ENCODE assay signal across 8 cellular contexts in genomic region chr4:88284378-88285234, GRCh38. TPM values are rescaled to one million over a fixed set of nuclear protein-coding genes. Genes with fewer than 3 reads are reported as not detected.
DNase-seq lines count a peak whose midpoint lies in the region; ATAC-seq and TF ChIP-seq lines count a peak whose summit lies in the region.

TSS of gene PPM1K (minus strand) at chr4:88284561. CDS start at chr4:88278583, 5,978 bp downstream.

- DNase-seq in EH (ENCODE audit: low read depth) (peak; percentile 99), GOT3 (lab: John Stamatoyannopoulos, UW) (peak; percentile 95), LNCaP clone FGC (ENCODE audit: low read depth) (peak; percentile 96), RWPE1 (ENCODE audit: low spot score) (peak; percentile 96), fibroblast of lung (ENCODE audit: low read depth in 2 of 2) (peak; percentile 99)
- peak; percentile 98 to 100 (median 99) for DNase-seq in naive thymus-derived CD4-positive, alpha-beta T cell
- DNase-seq in stimulated activated naive B cell treated with anti-CD40 and anti-IgM and Interleukin-4, amounts not matched to agents 10 μg/mL and 1 μg/mL and 100 μg/mL, for 72 hours, result peak; percentile 99

- H4K20me1 ChIP-seq in fibroblast of lung (ENCODE audit: control insufficient read depth, extremely low read depth, insufficient read depth, low read length), result no peaks in the 10 kb centered on the region

- peak within 1 kb of the TSS; percentile 100 for H3K4me3 Mint-ChIP-seq in activated T-helper 17 cell treated with anti-CD3 and anti-CD28 coated beads, Interleukin-2, amount 50 U/mL, for 72 hours
- H3K4me3 Mint-ChIP-seq in naive thymus-derived CD4-positive, alpha-beta T cell, result peak within 1 kb of the TSS; percentile 90 to 99 (median 97)
- H3K4me3 Mint-ChIP-seq in stimulated activated naive B cell treated with anti-CD40 and anti-IgM and Interleukin-4, amounts not matched to agents 10 μg/mL and 1 μg/mL and 100 μg/mL, for 72 hours, result peak within 1 kb of the TSS; percentile 92

- no peaks in the 10 kb centered on the region for H3K27me3 ChIP-seq in fibroblast of lung (ENCODE audit: control insufficient read depth, insufficient read depth, low read length)
- H3K27me3 ChIP-seq in naive thymus-derived CD4-positive, alpha-beta T cell (ENCODE audit: control insufficient read depth in 2 of 2, insufficient read depth in 2 of 2, low read length in 2 of 2), result no peaks in the 10 kb centered on the region

- H3K9me3 ChIP-seq in fibroblast of lung (ENCODE audit: control insufficient read depth, insufficient read depth, low read depth, low read length), result no peaks in the 10 kb centered on the region
- no peaks in the 10 kb centered on the region for H3K9me3 ChIP-seq in naive thymus-derived CD4-positive, alpha-beta T cell (ENCODE audit: control insufficient read depth in 2 of 3, low read length in 3 of 3)

- H3K4me3 ChIP-seq in LNCaP clone FGC (ENCODE audit: low read depth, low read length) (peak within 1 kb of the TSS; percentile 76), fibroblast of lung (replicated peaks in 1 of 4; ENCODE audit: control extremely low read depth in 1 of 4, insufficient read depth in 1 of 4, low read depth in 3 of 4, low read length in 4 of 4) (peak within 1 kb of the TSS; percentile 68 to 95 (median 78))
- H3K4me3 ChIP-seq in naive thymus-derived CD4-positive, alpha-beta T cell (ENCODE audit: low read length), result peak within 1 kb of the TSS; percentile 87

- peaks cover 2% of the 10 kb centered on the region for H3K4me1 ChIP-seq in fibroblast of lung (ENCODE audit: control insufficient read depth, extremely low read depth, insufficient read depth, low read length)
- H3K4me1 ChIP-seq in naive thymus-derived CD4-positive, alpha-beta T cell (ENCODE audit: control insufficient read depth in 2 of 2, insufficient read depth in 2 of 2, low read length in 2 of 2), result peaks cover 21 to 31% of the 10 kb centered on the region in 2 donors

- peak within 1 kb of the TSS; percentile 100 for H3K27ac Mint-ChIP-seq in activated T-helper 17 cell treated with anti-CD3 and anti-CD28 coated beads, Interleukin-2, amount 50 U/mL, for 72 hours
- peak within 1 kb of the TSS; percentile 92 to 100 (median 99) for H3K27ac Mint-ChIP-seq in naive thymus-derived CD4-positive, alpha-beta T cell
- peak within 1 kb of the TSS; percentile 99 for H3K27ac Mint-ChIP-seq in stimulated activated naive B cell treated with anti-CD40 and anti-IgM and Interleukin-4, amounts not matched to agents 10 μg/mL and 1 μg/mL and 100 μg/mL, for 72 hours

- no peaks in the 10 kb centered on the region for H3K9me3 Mint-ChIP-seq in activated T-helper 17 cell treated with anti-CD3 and anti-CD28 coated beads, Interleukin-2, amount 50 U/mL, for 72 hours
- H3K9me3 Mint-ChIP-seq in naive thymus-derived CD4-positive, alpha-beta T cell, result no peaks in the 10 kb centered on the region
- peaks cover 0 to 1% of the 10 kb centered on the region in 2 donors for H3K9me3 Mint-ChIP-seq in stimulated activated naive B cell treated with anti-CD40 and anti-IgM and Interleukin-4, amounts not matched to agents 10 μg/mL and 1 μg/mL and 100 μg/mL, for 72 hours

- H3K9ac ChIP-seq in fibroblast of lung (ENCODE audit: insufficient read depth, low read length), result peak within 1 kb of the TSS; percentile 82

- H3K4me2 ChIP-seq in fibroblast of lung (ENCODE audit: extremely low read depth, insufficient read depth, low read length), result peak within 1 kb of the TSS; percentile 95

- peak within 1 kb of the TSS; percentile 99 for H3K27ac ChIP-seq in RWPE1
- peak within 1 kb of the TSS; percentile 90 for H3K27ac ChIP-seq in fibroblast of lung (ENCODE audit: insufficient read depth, low read length)
- H3K27ac ChIP-seq in naive thymus-derived CD4-positive, alpha-beta T cell (ENCODE audit: low read depth, low read length), result peak within 1 kb of the TSS; percentile 96

- CTCF ChIA-PET in RWPE1 (lab: Yijun Ruan, JAX), result interaction anchor here (0.7 to 1.0 kb wide), 4 partner anchors 65 to 172 kb away, joined by 3 to 4 read pairs (median 4); no protein-coding TSS in a partner anchor
- CTCF ChIA-PET in naive thymus-derived CD4-positive, alpha-beta T cell (lab: Charles Lee), result interaction anchor here (0.9 to 2.4 kb wide), 6 partner anchors 12 to 171 kb away, joined by 3 to 9 read pairs (median 4); partner anchors contain the start of gene HERC6

- H3K4me1 Mint-ChIP-seq in activated T-helper 17 cell treated with anti-CD3 and anti-CD28 coated beads, Interleukin-2, amount 50 U/mL, for 72 hours, result peaks cover 33% of the 10 kb centered on the region
- peaks cover 32 to 52% (median 47%) of the 10 kb centered on the region in 7 donors for H3K4me1 Mint-ChIP-seq in naive thymus-derived CD4-positive, alpha-beta T cell
- H3K4me1 Mint-ChIP-seq in stimulated activated naive B cell treated with anti-CD40 and anti-IgM and Interleukin-4, amounts not matched to agents 10 μg/mL and 1 μg/mL and 100 μg/mL, for 72 hours, result peaks cover 21 to 45% of the 10 kb centered on the region in 2 donors

- ATAC-seq in activated T-helper 17 cell treated with anti-CD3 and anti-CD28 coated beads, Interleukin-2, amount 50 U/mL, for 72 hours (replicated peaks), result peak; percentile 93
- peak; percentile 92 for ATAC-seq in naive thymus-derived CD4-positive, alpha-beta T cell
- peak; percentile 89 to 90 for ATAC-seq in stimulated activated naive B cell treated with anti-CD40 and anti-IgM and Interleukin-4, amounts not matched to agents 10 μg/mL and 1 μg/mL and 100 μg/mL, for 72 hours (replicated peaks)

- TF ChIP-seq CTCF in LNCaP clone FGC (IDR thresholded peaks at IDR 0.05; ENCODE audit: control insufficient read depth, extremely low read depth, insufficient read depth) (no peak), RWPE1 (conservative IDR thresholded peaks at IDR 0.05; ENCODE audit: low read depth) (no peak), fibroblast of lung (conservative IDR thresholded peaks at IDR 0.05 in 1 of 2, IDR thresholded peaks at IDR 0.05 in 1 of 2; ENCODE audit: low read depth in 1 of 2, low read length in 2 of 2) (peak in 1 of 2 donors; percentile 11)

- no peaks in the 10 kb centered on the region for H3K27me3 Mint-ChIP-seq in activated T-helper 17 cell treated with anti-CD3 and anti-CD28 coated beads, Interleukin-2, amount 50 U/mL, for 72 hours
- H3K27me3 Mint-ChIP-seq in naive thymus-derived CD4-positive, alpha-beta T cell, result no peaks in the 10 kb centered on the region
- no peaks in the 10 kb centered on the region for H3K27me3 Mint-ChIP-seq in stimulated activated naive B cell treated with anti-CD40 and anti-IgM and Interleukin-4, amounts not matched to agents 10 μg/mL and 1 μg/mL and 100 μg/mL, for 72 hours

- H3K36me3 Mint-ChIP-seq in activated T-helper 17 cell treated with anti-CD3 and anti-CD28 coated beads, Interleukin-2, amount 50 U/mL, for 72 hours (ENCODE audit: low read depth), result peaks cover 33% of the 10 kb centered on the region
- H3K36me3 Mint-ChIP-seq in naive thymus-derived CD4-positive, alpha-beta T cell, result peaks cover 0 to 22% (median 0%) of the 10 kb centered on the region in 5 donors
- peaks cover 16 to 22% of the 10 kb centered on the region in 2 donors for H3K36me3 Mint-ChIP-seq in stimulated activated naive B cell treated with anti-CD40 and anti-IgM and Interleukin-4, amounts not matched to agents 10 μg/mL and 1 μg/mL and 100 μg/mL, for 72 hours

- intact Hi-C loops in naive thymus-derived CD4-positive, alpha-beta T cell (cut with micrococcal nuclease), result loop anchor here (1.0 to 10.0 kb wide), 24 partner anchors 36 to 1350 kb away; partner anchors contain the start of genes AFF1 (in 2 of the 2), HERC5 (in 2 of the 2), NUDT9 (in 2 of the 2) and TIGD2 (in 2 of the 2)

- peak within 1 kb of the TSS; percentile 99 for H2AFZ ChIP-seq in fibroblast of lung (ENCODE audit: low read length)

- POLR2A ChIA-PET in RWPE1 (lab: Yijun Ruan, JAX; ENCODE audit: low non-redundant PET), result interaction anchor here (1.2 kb wide), 1 partner anchor 239 kb away, joined by 3 read pairs; the partner anchor contains the start of gene PYURF
- POLR2A ChIA-PET in naive thymus-derived CD4-positive, alpha-beta T cell (lab: Charles Lee), result interaction anchor here (0.5 to 4.5 kb wide), 33 partner anchors 9 to 1278 kb away, joined by 3 to 54 read pairs (median 5); partner anchors contain the start of genes HERC3, HERC5, HERC6 and HSD17B11

- H3K36me3 ChIP-seq in fibroblast of lung (ENCODE audit: control insufficient read depth, insufficient read depth, low read length), result no peaks in the 10 kb centered on the region
- H3K36me3 ChIP-seq in naive thymus-derived CD4-positive, alpha-beta T cell (ENCODE audit: control insufficient read depth in 2 of 3, insufficient read depth in 3 of 3, low read length in 3 of 3), result no peaks in the 10 kb centered on the region

- H3K79me2 ChIP-seq in fibroblast of lung (ENCODE audit: control insufficient read depth, insufficient read depth, low read length), result no peaks in the 10 kb centered on the region

RNA-seq across cellular contexts. Expression of gene PPM1K, which starts in this region (rescaled TPM):
- 10 to 100 TPM; 49.9 to 66.7 TPM for total RNA-seq in activated T-helper 17 cell treated with anti-CD3 and anti-CD28 coated beads, Interleukin-2, amount 50 U/mL, for 72 hours
- 10.0 and 18.0 TPM in 2 replicates for total RNA-seq in fibroblast of lung
- 8.1 and 14.4 TPM in 2 replicates for polyA plus RNA-seq in fibroblast of lung
- 4.1 and 6.5 TPM in 2 replicates for polyA plus RNA-seq in fibroblast of lung (2012)
- polyA minus RNA-seq in fibroblast of lung (ENCODE audit: low replicate concordance), result 10.7 and 35.0 TPM in 2 replicates
- total RNA-seq in naive thymus-derived CD4-positive, alpha-beta T cell, result 10 to 100 TPM; 72.1 to 92.7 (median 91.9) TPM
- 10 to 100 TPM; 64.3 to 91.0 TPM for polyA plus RNA-seq in naive thymus-derived CD4-positive, alpha-beta T cell

Comparison
In these comparisons a context has a peak if more than half of its experiments do, and no peak if none do; other contexts are left out.
1. Peak in every context shown above with its lines: DNase-seq, ATAC-seq, H3K4me3 ChIP-seq and H3K27ac ChIP-seq.